Comparison of ENCODE assay signal across 8 cellular contexts in genomic region chr4:47933798-47934197, GRCh38. TPM values are rescaled to one million over a fixed set of nuclear protein-coding genes. Genes with fewer than 3 reads are reported as not detected.
DNase-seq lines count a peak whose midpoint lies in the region; ATAC-seq and TF ChIP-seq lines count a peak whose summit lies in the region.

No MANE protein-coding gene starts in this region.

- H3K79me2 ChIP-seq in Loucy (ENCODE audit: insufficient read depth, low read length) = no peaks in the 10 kb centered on the region

- no peaks in the 10 kb centered on the region for H3K9me2 ChIP-seq in Loucy (replicated peaks; ENCODE audit: low read depth, low read length)

- intact Hi-C loops in thyroid gland (cut with DNase I) = loop anchor here (5.0 kb wide), 1 partner anchor 246 kb away; no protein-coding TSS in a partner anchor

- H3K4me3 ChIP-seq in Loucy (ENCODE audit: low read length, poor library complexity, severe bottlenecking) (no peak overlapping the region), adipocyte (ENCODE audit: low read length) (no peak overlapping the region), thyroid gland (replicated peaks in 1 of 3) (no peak overlapping the region)

- TF ChIP-seq CTCF in Loucy (conservative IDR thresholded peaks at IDR 0.05; ENCODE audit: low read length) (peak; percentile 84), thyroid gland (IDR thresholded peaks at IDR 0.05) (peak; percentile 17 to 71 (median 49))

- H3K4me1 ChIP-seq in Loucy (ENCODE audit: insufficient read depth, low read length, poor library complexity, severe bottlenecking) (peaks cover 4% of the 10 kb centered on the region), adipocyte (ENCODE audit: control insufficient read depth, insufficient read depth, low read length) (peaks cover 12% of the 10 kb centered on the region), thyroid gland (no peaks in the 10 kb centered on the region)

- TF ChIP-seq POLR2A in thyroid gland (IDR thresholded peaks at IDR 0.05) = no peak

- H3K9ac ChIP-seq in Loucy (ENCODE audit: low read depth, low read length, poor library complexity, severe bottlenecking) = no peak overlapping the region
- no peak overlapping the region for H3K9ac ChIP-seq in adipocyte (ENCODE audit: low read length)

- H3K4me2 ChIP-seq in Loucy (ENCODE audit: low read depth, low read length, poor library complexity, severe bottlenecking) = peak overlapping the region; percentile 13

- DNase-seq in COR-L47 (lab: John Stamatoyannopoulos, UW) (peak; percentile 24), adipocyte (ENCODE audit: low read depth) (peak; percentile 85), hepatic stellate cell (ENCODE audit: low spot score) (peak; percentile 13), thyroid gland (no peak), NK-92 (lab: John Stamatoyannopoulos, UW; ENCODE audit: unreplicated experiment) (no peak)
- DNase-seq in activated CD4-positive, CD25-positive, alpha-beta regulatory T cell (lab: John Stamatoyannopoulos, UW) = no peak

- H3K9me3 ChIP-seq in Loucy (ENCODE audit: insufficient read depth, low read depth, low read length) (no peaks in the 10 kb centered on the region), adipocyte (ENCODE audit: control insufficient read depth, low read length) (no peaks in the 10 kb centered on the region), thyroid gland (no peaks in the 10 kb centered on the region)

- peak; percentile 70 for ATAC-seq in GM19351 (IDR thresholded peaks at IDR 0.05; ENCODE audit: unreplicated experiment)

- H2AFZ ChIP-seq in Loucy (ENCODE audit: low read length) = peak overlapping the region; percentile 49

- H3K27me3 ChIP-seq in Loucy (ENCODE audit: insufficient read depth, low read length, poor library complexity, severe bottlenecking) (no peaks in the 10 kb centered on the region), adipocyte (replicated peaks; ENCODE audit: control insufficient read depth, insufficient read depth, low read length) (peaks cover 31% of the 10 kb centered on the region), thyroid gland (no peaks in the 10 kb centered on the region)

- H3F3A ChIP-seq in Loucy (ENCODE audit: low read depth) = no peaks in the 10 kb centered on the region

- WGBS in thyroid gland, 2 donors = 14 to 15% methylated on average over 4 of the region's 4 CpGs

- H3K36me3 ChIP-seq in Loucy (ENCODE audit: insufficient read depth, low read length) (no peaks in the 10 kb centered on the region), adipocyte (ENCODE audit: control insufficient read depth, insufficient read depth, low read length, severe bottlenecking) (no peaks in the 10 kb centered on the region), thyroid gland (no peaks in the 10 kb centered on the region)

- H4K20me1 ChIP-seq in Loucy (ENCODE audit: insufficient read depth, low read length, poor library complexity, severe bottlenecking) = no peaks in the 10 kb centered on the region

- H3K27ac ChIP-seq in thyroid gland = no peak overlapping the region

RNA-seq across cellular contexts. Expression of gene NFXL1, which starts 19.4 kb away (rescaled TPM):
- 10 to 100 TPM; 17.3 to 66.4 (median 23.0) TPM for total RNA-seq in thyroid gland

Comparison
In these comparisons a context has a peak if more than half of its experiments do, and no peak if none do; other contexts are left out.
1. DNase-seq: peak in COR-L47 (single experiment), adipocyte (single experiment) and hepatic stellate cell (single experiment); none in thyroid gland (0 of 2), NK-92 (single experiment) and activated CD4-positive, CD25-positive, alpha-beta regulatory T cell (0 of 4).